ENCODE assay signal across 15 cellular contexts in genomic region chr6:117280922-117281321, GRCh38. TPM values are rescaled to one million over a fixed set of nuclear protein-coding genes. Genes with fewer than 3 reads are reported as not detected.
A peak's percentile ranks its signal among the peaks of the same experiment; 100 is the strongest.
DNase-seq lines count a peak whose midpoint lies in the region; ATAC-seq, FAIRE-seq and TF ChIP-seq lines count a peak whose summit lies in the region.
"Had no signal": no experiment of that assay in that cellular context is flagged by ENCODE, and none has a peak within 500 bp of the region (broad histone marks: within the 10 kb centered on the region; RNA-seq: fewer than 3 reads in every experiment).

No MANE protein-coding gene starts in this region.

- H3K27ac ChIP-seq in astrocyte (ENCODE audit: low read depth, low read length), result no peak overlapping the region

- H3K9me3 ChIP-seq in astrocyte (ENCODE audit: insufficient read depth, low read depth, low read length) (no peaks in the 10 kb centered on the region), T-helper 17 cell (ENCODE audit: control insufficient read depth, low read length, poor library complexity, severe bottlenecking) (no peaks in the 10 kb centered on the region)

- H4K20me1 ChIP-seq in astrocyte (ENCODE audit: insufficient read depth, low read length), result no peaks in the 10 kb centered on the region

- no peaks in the 10 kb centered on the region for H3K36me3 Mint-ChIP-seq in astrocyte (ENCODE audit: low read depth, unreplicated experiment)
- H3K36me3 Mint-ChIP-seq in neural crest cell (ENCODE audit: low read depth), result no peaks in the 10 kb centered on the region
- H3K36me3 Mint-ChIP-seq in T-helper 17 cell (ENCODE audit: low read depth), result no peaks in the 10 kb centered on the region

- H3K9ac ChIP-seq in astrocyte (ENCODE audit: low read length), result no peak overlapping the region

- H3K27ac Mint-ChIP-seq in astrocyte (ENCODE audit: unreplicated experiment) (no peak overlapping the region), neural crest cell (ENCODE audit: unreplicated experiment) (no peak overlapping the region), T-helper 17 cell (no peak overlapping the region)

- H3K9me3 Mint-ChIP-seq in astrocyte (ENCODE audit: unreplicated experiment) (no peaks in the 10 kb centered on the region), neural crest cell (no peaks in the 10 kb centered on the region)

- H3K79me2 ChIP-seq in astrocyte (ENCODE audit: insufficient read depth, low read length), result no peaks in the 10 kb centered on the region

- no peaks in the 10 kb centered on the region for H3K4me1 ChIP-seq in astrocyte (ENCODE audit: insufficient read depth, low read length)

- H2AFZ ChIP-seq in astrocyte (ENCODE audit: low read depth, low read length), result no peak overlapping the region

- peaks cover 17% of the 10 kb centered on the region for H3K27me3 ChIP-seq in astrocyte (ENCODE audit: insufficient read depth, low read length)

- H3K4me1 Mint-ChIP-seq in astrocyte (ENCODE audit: low read depth, unreplicated experiment) (no peaks in the 10 kb centered on the region), neural crest cell (no peaks in the 10 kb centered on the region), T-helper 17 cell (no peaks in the 10 kb centered on the region)

- H3K4me3 ChIP-seq in astrocyte (ENCODE audit: insufficient read depth, low read depth, low read length), result no peak overlapping the region

- peak; percentile 40; the same call in 1 of the 2 replicates for TF ChIP-seq CTCF in LNCAP (IDR thresholded peaks at IDR 0.05)
- TF ChIP-seq CTCF in astrocyte (IDR thresholded peaks at IDR 0.05; ENCODE audit: insufficient read depth, low read depth, low read length), result peak; percentile 22
- TF ChIP-seq CTCF in neural crest cell (conservative IDR thresholded peaks at IDR 0.05), result peak; percentile 32

- no peak for ATAC-seq in HG02588 (IDR thresholded peaks at IDR 0.05; ENCODE audit: unreplicated experiment)
- no peak for ATAC-seq in T-helper 17 cell
- ATAC-seq in HG03135 (IDR thresholded peaks at IDR 0.05; ENCODE audit: unreplicated experiment), result no peak
- ATAC-seq: sciatic nerve had no signal

- no peaks in the 10 kb centered on the region for H3K36me3 ChIP-seq in astrocyte (ENCODE audit: insufficient read depth, low read length)

- peak; percentile 8 for DNase-seq in DMS 273 (lab: John Stamatoyannopoulos, UW; ENCODE audit: unreplicated experiment)
- DNase-seq in DMS 273 treated with DMSO at 0.1 percent for 48 hours (lab: John Stamatoyannopoulos, UW), result no peak
- DNase-seq in astrocyte (ENCODE audit: low read depth), result no peak
- no peak for DNase-seq in neural crest cell (ENCODE audit: low read depth, low spot score)
- no peak for DNase-seq in T-helper 17 cell
- DNase-seq: 8988T, amniotic stem cell, SIG-M5 had no signal

- no peak overlapping the region for H3K4me2 ChIP-seq in astrocyte (ENCODE audit: low read length)

- no peak for FAIRE-seq in astrocyte (lab: Jason Lieb, UNC)
- FAIRE-seq: endothelial cell of umbilical vein had no signal

- H3K27me3 Mint-ChIP-seq in astrocyte (ENCODE audit: low read depth, unreplicated experiment) (peaks cover 2% of the 10 kb centered on the region), neural crest cell (ENCODE audit: low read depth) (peaks cover 54% of the 10 kb centered on the region), T-helper 17 cell (peaks cover 28% of the 10 kb centered on the region)

- H3K4me3 Mint-ChIP-seq in astrocyte (ENCODE audit: unreplicated experiment), result no peak overlapping the region
- H3K4me3 Mint-ChIP-seq in neural crest cell, result no peak overlapping the region
- no peak overlapping the region for H3K4me3 Mint-ChIP-seq in T-helper 17 cell

RNA-seq across cellular contexts. Expression of gene VGLL2, which starts 15.6 kb away (rescaled TPM):
- total RNA-seq in astrocyte (1.2 and 1.7 TPM in 2 replicates), neural crest cell (0.16 and 0.25 TPM in 2 replicates), T-helper 17 cell (not detected)
- total RNA-seq: endothelial cell of umbilical vein, HT1080, sciatic nerve, temporal lobe had no signal
